31 cellular contexts compared by ENCODE assay signal in the genomic region with DNA sequence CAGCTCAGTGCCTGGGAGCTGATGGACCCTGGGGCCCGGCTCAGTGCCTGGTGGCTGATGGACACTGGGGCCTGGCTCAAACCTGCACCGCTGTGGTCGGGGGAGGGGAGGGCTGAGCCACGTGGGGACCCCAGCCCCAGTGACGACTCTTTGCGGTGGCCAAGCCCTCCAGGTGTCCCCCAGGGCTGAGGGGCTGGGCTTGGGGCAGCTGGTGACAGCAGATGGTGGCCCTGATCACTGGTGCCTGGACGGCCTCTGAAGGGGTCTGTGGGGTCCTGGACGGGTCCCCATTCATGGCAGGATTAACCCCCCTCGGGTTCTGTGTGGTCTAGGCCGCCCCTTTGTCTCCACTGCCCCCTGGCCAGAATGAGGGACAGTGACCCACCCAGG. TPM values are rescaled to one million over a fixed set of nuclear protein-coding genes. Genes with fewer than 3 reads are reported as not detected.
DNase-seq lines count a peak whose midpoint lies in the region; ATAC-seq and TF ChIP-seq lines count a peak whose summit lies in the region.
"Had no signal": no experiment of that assay in that cellular context is flagged by ENCODE, and none has a peak within 500 bp of the region (broad histone marks: within the 10 kb centered on the region; RNA-seq: fewer than 3 reads in every experiment).

No MANE protein-coding gene starts in this region.

- no peak overlapping the region for H3K4me3 ChIP-seq in neuronal stem cell (ENCODE audit: low read length in 2 of 2)
- H3K4me3 ChIP-seq: dorsolateral prefrontal cortex, K562, lung, SK-N-MC, uterus had no signal

- no peak overlapping the region for H3K27ac ChIP-seq in H9 (ENCODE audit: insufficient read length, low read depth, low read length)
- no peak overlapping the region for H3K27ac ChIP-seq in neuronal stem cell (replicated peaks; ENCODE audit: low read length)
- H3K27ac ChIP-seq: dorsolateral prefrontal cortex, SK-N-MC, uterus had no signal

- H4K8ac ChIP-seq in H9 (replicated peaks; ENCODE audit: insufficient read length, low read depth, low read length), result no peak overlapping the region
- H4K8ac ChIP-seq in neuronal stem cell (ENCODE audit: low read depth, low read length), result no peak overlapping the region

- H3K23ac ChIP-seq in H9 (ENCODE audit: insufficient read length, low read depth, low read length) (no peak overlapping the region), neuronal stem cell (ENCODE audit: low read depth, low read length, poor library complexity) (peak overlapping the region; percentile 75)

- H3K79me1 ChIP-seq in H9 (ENCODE audit: insufficient read depth, low read depth, low read length, poor library complexity, severe bottlenecking) (no peaks in the 10 kb centered on the region), neuronal stem cell (ENCODE audit: low read depth, low read length) (no peaks in the 10 kb centered on the region)

- intact Hi-C loops in CD14-positive monocyte (cut with micrococcal nuclease), result no loop called here

- H3K27me3 ChIP-seq in H9 (ENCODE audit: insufficient read depth, low read length), result no peaks in the 10 kb centered on the region
- peaks cover 0 to 13% (median 0%) of the 10 kb centered on the region in 3 experiments for H3K27me3 ChIP-seq in neuronal stem cell (ENCODE audit: control insufficient read depth in 3 of 3, insufficient read depth in 3 of 3, low read depth in 1 of 3, low read length in 3 of 3)
- H3K27me3 ChIP-seq: uterus had no signal

- H3K27me3 Mint-ChIP-seq in CD14-positive monocyte (ENCODE audit: low read depth in 3 of 3) (peaks cover 1 to 10% (median 10%) of the 10 kb centered on the region in 3 donors), H9 (ENCODE audit: low read depth) (peaks cover 40% of the 10 kb centered on the region), glutamatergic neuron (ENCODE audit: unreplicated experiment) (peaks cover 7% of the 10 kb centered on the region)
- H3K27me3 Mint-ChIP-seq: activated naive CD8-positive, alpha-beta T cell treated with anti-CD3 and anti-CD28 coated beads, Interleukin-2, amount 10 ng/mL, durations not matched to agents 7 days and 5 days had no signal

- H4K91ac ChIP-seq in H9 (ENCODE audit: insufficient read length, low read depth, low read length) (no peak overlapping the region), neuronal stem cell (ENCODE audit: low read depth, low read length, poor library complexity) (no peak overlapping the region)

- no peaks in the 10 kb centered on the region for H3K79me2 ChIP-seq in H9 (ENCODE audit: insufficient read depth, low read length)

- H3K9me3 ChIP-seq in H9 (ENCODE audit: control insufficient read depth, low read depth, low read length) (no peaks in the 10 kb centered on the region), neuronal stem cell (replicated peaks in 1 of 2; ENCODE audit: control insufficient read depth in 2 of 2, insufficient read depth in 1 of 2, low read depth in 1 of 2, low read length in 2 of 2) (peaks cover 0 to 6% of the 10 kb centered on the region in 2 donors)
- H3K9me3 ChIP-seq: Caco-2, uterus had no signal

- H3K27ac Mint-ChIP-seq in CD14-positive monocyte (no peak overlapping the region), H9 (no peak overlapping the region), glutamatergic neuron (ENCODE audit: unreplicated experiment) (no peak overlapping the region)
- H3K27ac Mint-ChIP-seq: activated naive CD8-positive, alpha-beta T cell treated with anti-CD3 and anti-CD28 coated beads, Interleukin-2, amount 10 ng/mL, durations not matched to agents 7 days and 5 days; HFFc6; T-helper 1 cell treated with Interleukin-12 subunit alpha and Interleukin-12 subunit beta and Interleukin-4 antibody, amounts not matched to agents 30 μg/mL and 1 μg/mL, for 36 hours had no signal

- H3K4me3 Mint-ChIP-seq in CD14-positive monocyte (no peak overlapping the region), H9 (no peak overlapping the region), glutamatergic neuron (ENCODE audit: unreplicated experiment) (no peak overlapping the region)
- H3K4me3 Mint-ChIP-seq: activated naive CD8-positive, alpha-beta T cell treated with anti-CD3 and anti-CD28 coated beads, Interleukin-2, amount 10 ng/mL, durations not matched to agents 7 days and 5 days; HFFc6; neural crest cell; T-helper 1 cell treated with Interleukin-12 subunit alpha and Interleukin-12 subunit beta and Interleukin-4 antibody, amounts not matched to agents 30 μg/mL and 1 μg/mL, for 36 hours had no signal

- H3K14ac ChIP-seq in H9 (ENCODE audit: insufficient read depth, low read length) (no peak overlapping the region; the same call in 1 of the 2 replicates), neuronal stem cell (ENCODE audit: low read length) (peak overlapping the region; percentile 56)

- H2BK5ac ChIP-seq in H9 (ENCODE audit: insufficient read length, low read length) (no peak overlapping the region), neuronal stem cell (ENCODE audit: low read length) (peak overlapping the region; percentile 93)

- ATAC-seq in HG03045 (IDR thresholded peaks at IDR 0.05; ENCODE audit: unreplicated experiment), result no peak
- ATAC-seq: K562 had no signal

- no peak overlapping the region for H3T11ph ChIP-seq in H9 (ENCODE audit: low read length)

- no peak overlapping the region for H3K4ac ChIP-seq in H9 (ENCODE audit: low read depth, low read length)
- H3K4ac ChIP-seq in neuronal stem cell (ENCODE audit: low read length), result no peak overlapping the region

- H3K9me3 Mint-ChIP-seq in CD14-positive monocyte, result peaks cover 0 to 3% (median 1%) of the 10 kb centered on the region in 7 donors
- peaks cover 0 to 4% of the 10 kb centered on the region in 2 experiments; a peak in 4 of 5 replicates for H3K9me3 Mint-ChIP-seq in H9
- peaks cover 5% of the 10 kb centered on the region for H3K9me3 Mint-ChIP-seq in glutamatergic neuron (ENCODE audit: unreplicated experiment)
- H3K9me3 Mint-ChIP-seq: activated naive CD8-positive, alpha-beta T cell treated with anti-CD3 and anti-CD28 coated beads, Interleukin-2, amount 10 ng/mL, durations not matched to agents 7 days and 5 days; HFFc6; T-helper 1 cell treated with Interleukin-12 subunit alpha and Interleukin-12 subunit beta and Interleukin-4 antibody, amounts not matched to agents 30 μg/mL and 1 μg/mL, for 36 hours had no signal

- H3K23me2 ChIP-seq in H9 (ENCODE audit: insufficient read length, low read depth, low read length, poor library complexity, severe bottlenecking), result no peaks in the 10 kb centered on the region

- H2BK15ac ChIP-seq in H9 (ENCODE audit: low read depth, low read length) (no peak overlapping the region), neuronal stem cell (ENCODE audit: low read length) (peak overlapping the region; percentile 96)

- H2BK12ac ChIP-seq in H9 (ENCODE audit: insufficient read length, low read depth, low read length) (no peak overlapping the region), neuronal stem cell (ENCODE audit: low read length) (peak overlapping the region; percentile 73)

- no peaks in the 10 kb centered on the region for H3K4me1 Mint-ChIP-seq in CD14-positive monocyte
- peaks cover 3 to 9% of the 10 kb centered on the region in 2 experiments; a peak in 2 of 4 replicates for H3K4me1 Mint-ChIP-seq in H9
- peaks cover 1% of the 10 kb centered on the region for H3K4me1 Mint-ChIP-seq in glutamatergic neuron (ENCODE audit: low read depth, unreplicated experiment)
- H3K4me1 Mint-ChIP-seq: activated naive CD8-positive, alpha-beta T cell treated with anti-CD3 and anti-CD28 coated beads, Interleukin-2, amount 10 ng/mL, durations not matched to agents 7 days and 5 days; neural crest cell had no signal

- H3K9ac ChIP-seq in H9 (ENCODE audit: extremely low read depth, insufficient read length, low read length), result no peak overlapping the region
- H3K9ac ChIP-seq in neuronal stem cell (ENCODE audit: low read depth, low read length, poor library complexity), result peak overlapping the region; percentile 88

- no peak overlapping the region for H2BK20ac ChIP-seq in H9 (ENCODE audit: low read depth, low read length, poor library complexity, severe bottlenecking)

- peak; percentile 25 for DNase-seq in CD14-positive monocyte (ENCODE audit: low spot score)
- no peak for DNase-seq in H9
- peak; percentile 29 for DNase-seq in glutamatergic neuron
- DNase-seq in neuronal stem cell (ENCODE audit: low spot score), result no peak
- no peak for DNase-seq in NCI-H1436 (lab: John Stamatoyannopoulos, UW)
- DNase-seq in DMS79 (lab: John Stamatoyannopoulos, UW), result no peak
- DNase-seq in activated T-cell treated with anti-CD3 and anti-CD28 coated beads, Interleukin-2, amount 50 U/mL, for 1 hour, result no peak
- DNase-seq: activated CD4-positive, alpha-beta T cell treated with anti-CD3 and anti-CD28 coated beads for 1 hour; activated effector memory CD4-positive, alpha-beta T cell treated with Interleukin-2 at 50 U/mL for 16 hours; activated naive CD8-positive, alpha-beta T cell treated with anti-CD3 and anti-CD28 coated beads, Interleukin-2, amount 10 ng/mL, durations not matched to agents 7 days and 5 days; activated T-cell treated with anti-CD3 and anti-CD28 coated beads for 4 hours; C1 segment of cervical spinal cord; Caco-2; HFFc6; NCI-H1105; NCI-H1930; stimulated activated CD4-positive, alpha-beta T cell treated with anti-CD3 and anti-CD28 coated beads, Interleukin-15, amount 100 ng/mL, for 24 hours; stimulated activated naive CD4-positive, alpha-beta T cell; uterus had no signal

- no peaks in the 10 kb centered on the region for H4K20me1 ChIP-seq in H9 (ENCODE audit: control insufficient read depth, insufficient read depth, insufficient read length)

- H3K56ac ChIP-seq in H9 (ENCODE audit: insufficient read length, low read depth, low read length), result no peak overlapping the region

- H3K4me1 ChIP-seq in H9 (ENCODE audit: insufficient read depth, low read length), result no peaks in the 10 kb centered on the region; the same call in 1 of the 2 replicates
- peaks cover 0 to 7% of the 10 kb centered on the region in 2 donors for H3K4me1 ChIP-seq in neuronal stem cell (ENCODE audit: control insufficient read depth in 2 of 2, insufficient read depth in 1 of 2, low read depth in 1 of 2, low read length in 2 of 2)
- H3K4me1 ChIP-seq: Caco-2, uterus had no signal

- no peak overlapping the region for H3K4me2 ChIP-seq in H9 (ENCODE audit: insufficient read depth, insufficient read length, low read length)
- H3K4me2 ChIP-seq in neuronal stem cell (ENCODE audit: insufficient read depth, low read length, poor library complexity, severe bottlenecking), result no peak overlapping the region

- H2AK5ac ChIP-seq in H9 (ENCODE audit: insufficient read length, low read length) (no peak overlapping the region), neuronal stem cell (ENCODE audit: low read depth, low read length) (peak overlapping the region; percentile 97)

- no peaks in the 10 kb centered on the region for H3K36me3 Mint-ChIP-seq in CD14-positive monocyte
- no peaks in the 10 kb centered on the region for H3K36me3 Mint-ChIP-seq in H9 (ENCODE audit: insufficient read depth in 1 of 3, low read depth in 3 of 3)
- H3K36me3 Mint-ChIP-seq in glutamatergic neuron (ENCODE audit: unreplicated experiment), result peaks cover 2% of the 10 kb centered on the region
- H3K36me3 Mint-ChIP-seq: activated naive CD8-positive, alpha-beta T cell treated with anti-CD3 and anti-CD28 coated beads, Interleukin-2, amount 10 ng/mL, durations not matched to agents 7 days and 5 days had no signal

- no peak overlapping the region for H4K5ac ChIP-seq in H9 (ENCODE audit: insufficient read length, low read depth, low read length)

- TF ChIP-seq CTCF in CD14-positive monocyte (IDR thresholded peaks at IDR 0.05) (no peak), H9 (conservative IDR thresholded peaks at IDR 0.05) (no peak), glutamatergic neuron (IDR thresholded peaks at IDR 0.05; ENCODE audit: partially characterized antibody, unreplicated experiment) (no peak)

- H2AFZ ChIP-seq in H9 (ENCODE audit: low read length) (no peak overlapping the region), neuronal stem cell (ENCODE audit: low read length) (peak overlapping the region; percentile 74)

- H2BK120ac ChIP-seq in H9 (ENCODE audit: low read depth, low read length, poor library complexity, severe bottlenecking), result no peak overlapping the region
- peak overlapping the region; percentile 72 for H2BK120ac ChIP-seq in neuronal stem cell (ENCODE audit: low read depth, low read length)

- H3K36me3 ChIP-seq in neuronal stem cell (replicated peaks in 1 of 2; ENCODE audit: control insufficient read depth in 2 of 2, insufficient read depth in 2 of 2, low read length in 2 of 2), result no peaks in the 10 kb centered on the region
- H3K36me3 ChIP-seq: uterus had no signal

- peak overlapping the region; percentile 48 for H3K18ac ChIP-seq in H9 (ENCODE audit: insufficient read length, low read depth, low read length)
- peak overlapping the region; percentile 93 for H3K18ac ChIP-seq in neuronal stem cell (ENCODE audit: low read length)

- WGBS in H9 (ENCODE audit: extremely low coverage, insufficient read length, low lambda C conversion rate), result no CpG with 5 or more reads among the region's 10 CpGs
- WGBS in neuronal stem cell (ENCODE audit: extremely low coverage in 2 of 2, insufficient read length in 2 of 2, insufficient replicate concordance in 1 of 2), 2 donors, result no CpG with 5 or more reads among the region's 10 CpGs

RNA-seq across cellular contexts. Expression of gene MUC5B, which starts 3.4 kb away (rescaled TPM):
- not detected for polyA plus RNA-seq in CD14-positive monocyte
- total RNA-seq in H9 (2021) (0.02 TPM in 1 of 2 replicates, not detected in the other), glutamatergic neuron (ENCODE audit: unreplicated experiment) (not detected)
- polyA plus RNA-seq in neuronal stem cell (2013, experiment 1 of 2), result 0.01 TPM
- under 0.01 TPM for polyA plus RNA-seq in neuronal stem cell (2013, experiment 2 of 2)
- total RNA-seq: activated naive CD8-positive, alpha-beta T cell treated with anti-CD3 and anti-CD28 coated beads, Interleukin-2, amount 10 ng/mL, durations not matched to agents 7 days and 5 days; Caco-2; endothelial cell of umbilical vein; fibroblast of lung; HFFc6; M059J; RPMI7951; temporal lobe had no signal
- polyA plus RNA-seq: endothelial cell of umbilical vein, fibroblast of lung had no signal

Comparison
In these comparisons a context has a peak if more than half of its experiments do, and no peak if none do; other contexts are left out.
1. DNase-seq: peak in CD14-positive monocyte (single experiment) and glutamatergic neuron (single experiment); none in H9 (single experiment), neuronal stem cell (single experiment), NCI-H1436 (single experiment), DMS79 (single experiment) and activated T-cell treated with anti-CD3 and anti-CD28 coated beads, Interleukin-2, amount 50 U/mL, for 1 hour (single experiment).